Comparison of ENCODE assay signal across 8 cellular contexts in the genomic region with DNA sequence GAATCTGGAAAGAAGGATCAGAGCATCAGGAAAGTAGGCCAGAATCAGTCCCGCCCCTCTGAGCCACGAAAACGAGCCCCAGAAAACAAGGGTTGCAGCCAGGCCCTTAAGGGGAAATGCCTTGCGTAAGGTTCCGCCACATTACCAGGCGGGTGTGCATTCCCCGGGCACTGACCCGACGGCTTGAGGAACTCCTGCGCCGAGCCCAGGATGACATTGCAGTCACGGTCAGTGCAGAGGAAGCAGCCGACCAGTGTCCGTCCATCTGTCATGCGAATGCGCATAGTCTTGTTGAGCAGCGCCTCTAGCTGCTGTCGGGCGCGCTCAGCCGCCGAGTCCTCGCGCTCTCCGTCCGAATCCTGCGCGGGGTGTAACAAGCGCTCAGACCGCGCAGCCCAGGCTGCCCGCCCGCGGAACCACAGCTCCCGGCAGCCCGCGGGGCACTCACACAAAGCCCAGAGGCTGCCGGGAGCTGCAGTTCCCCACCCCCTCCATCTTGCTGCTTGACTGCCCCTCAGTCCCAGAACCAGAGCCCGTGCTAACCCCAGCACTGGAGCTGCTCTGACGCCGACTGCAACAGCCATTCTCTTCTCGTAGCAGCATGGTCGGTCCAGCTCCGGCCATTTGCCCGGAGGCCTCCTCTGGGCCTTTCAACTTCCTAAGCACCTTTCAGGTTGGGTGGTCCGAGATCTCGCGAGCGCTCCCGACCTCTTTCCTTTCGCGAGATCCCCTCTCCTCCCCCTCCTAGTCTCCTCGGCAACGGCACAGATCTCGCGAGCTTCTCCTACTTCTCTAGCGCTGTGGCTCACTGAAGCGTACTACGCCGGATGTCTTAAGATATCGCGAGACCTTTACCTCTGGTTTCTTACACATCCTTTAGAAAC. TPM values are rescaled to one million over a fixed set of nuclear protein-coding genes. Genes with fewer than 3 reads are reported as not detected.
DNase-seq lines count a peak whose midpoint lies in the region; ATAC-seq and TF ChIP-seq lines count a peak whose summit lies in the region.

TSS of gene NAA38 (minus strand) at position 720 of the 884 bp plus-strand sequence. CDS start at position 624, 96 bp downstream.

- peak within 1 kb of the TSS; percentile 99 for H3K4me2 ChIP-seq in DOHH2 (ENCODE audit: low read length)

- ATAC-seq in GM21786 (IDR thresholded peaks at IDR 0.05; ENCODE audit: unreplicated experiment) = peak; percentile 79
- peak; percentile 89 to 90 for ATAC-seq in activated T-cell treated with anti-CD3 and anti-CD28 coated beads, Interleukin-2, amount 50 U/mL, for 72 hours (replicated peaks in 1 of 2)
- peak; percentile 87 for ATAC-seq in naive thymus-derived CD4-positive, alpha-beta T cell
- peak; percentile 84 to 89 for ATAC-seq in stimulated activated naive B cell treated with anti-CD40 and anti-IgM and Interleukin-4, amounts not matched to agents 10 μg/mL and 1 μg/mL and 100 μg/mL, for 72 hours (replicated peaks)

- DNase-seq in Peyer's patch (peak; percentile 95 to 99 (median 98)), fibroblast of gingiva (ENCODE audit: low read depth) (peak; percentile 99)
- DNase-seq in activated T-cell treated with anti-CD3 and anti-CD28 coated beads, Interleukin-2, amount 50 U/mL, for 72 hours = peak; percentile 92 to 97
- DNase-seq in naive thymus-derived CD4-positive, alpha-beta T cell = peak; percentile 81 to 99 (median 97)
- DNase-seq in stimulated activated naive B cell treated with anti-CD40 and anti-IgM and Interleukin-4, amounts not matched to agents 10 μg/mL and 1 μg/mL and 100 μg/mL, for 72 hours = peak; percentile 95

- CTCF ChIA-PET in naive thymus-derived CD4-positive, alpha-beta T cell (lab: Charles Lee) = interaction anchor here (0.6 to 1.3 kb wide), 19 partner anchors 10 to 202 kb away, joined by 3 to 10 read pairs (median 3); partner anchors contain the start of genes CNTROB, KDM6B and TRAPPC1

- H3K79me2 ChIP-seq in DOHH2 (ENCODE audit: control insufficient read depth, low read length) = peaks cover 64% of the 10 kb centered on the region

- H3K27ac ChIP-seq in DOHH2 (ENCODE audit: low read depth, low read length) (peak within 1 kb of the TSS; percentile 83), KOPT-K1 (ENCODE audit: low read depth, low read length, poor library complexity, severe bottlenecking) (peak within 1 kb of the TSS; percentile 95), Peyer's patch (peak within 1 kb of the TSS; percentile 87 to 94 (median 90))
- peak within 1 kb of the TSS; percentile 83 for H3K27ac ChIP-seq in naive thymus-derived CD4-positive, alpha-beta T cell (ENCODE audit: low read depth, low read length)

- H3K4me3 ChIP-seq in DOHH2 (ENCODE audit: low read length) = peak within 1 kb of the TSS; percentile 99
- H3K4me3 ChIP-seq in Peyer's patch = peak within 1 kb of the TSS; percentile 59 to 77 (median 70)
- peak within 1 kb of the TSS; percentile 70 for H3K4me3 ChIP-seq in naive thymus-derived CD4-positive, alpha-beta T cell (ENCODE audit: low read length)

- H3K9me3 ChIP-seq in DOHH2 (ENCODE audit: control insufficient read depth, insufficient read depth, low read length) (no peaks in the 10 kb centered on the region), KOPT-K1 (ENCODE audit: insufficient read depth, low read length, poor library complexity, severe bottlenecking) (no peaks in the 10 kb centered on the region), Peyer's patch (no peaks in the 10 kb centered on the region)
- no peaks in the 10 kb centered on the region for H3K9me3 ChIP-seq in naive thymus-derived CD4-positive, alpha-beta T cell (ENCODE audit: control insufficient read depth in 2 of 3, low read length in 3 of 3)

- peaks cover 7% of the 10 kb centered on the region; the same call in 1 of the 2 replicates for H4K20me1 ChIP-seq in DOHH2 (ENCODE audit: control insufficient read depth, insufficient read depth, low read depth, low read length)

- peak in 1 of 2 donors; percentile 38 for TF ChIP-seq POLR2A in Peyer's patch (IDR thresholded peaks at IDR 0.05)

- no peaks in the 10 kb centered on the region for H3K9me2 ChIP-seq in DOHH2 (replicated peaks; ENCODE audit: control insufficient read depth, low read length)

- H3K27me3 ChIP-seq in DOHH2 (ENCODE audit: control insufficient read depth, low read length) (no peaks in the 10 kb centered on the region), Peyer's patch (no peaks in the 10 kb centered on the region)
- no peaks in the 10 kb centered on the region for H3K27me3 ChIP-seq in naive thymus-derived CD4-positive, alpha-beta T cell (ENCODE audit: control insufficient read depth in 2 of 2, insufficient read depth in 2 of 2, low read length in 2 of 2)

- intact Hi-C loops in naive thymus-derived CD4-positive, alpha-beta T cell (cut with micrococcal nuclease) = loop anchor here (1.0 to 5.0 kb wide), 16 partner anchors 13 to 618 kb away; partner anchors contain the start of genes CNTROB (in 2 of the 2), WRAP53 (in 2 of the 2), ALOXE3 (in 1 of the 2) and KDM6B (in 1 of the 2)

- peaks cover 34% of the 10 kb centered on the region for H3K4me1 ChIP-seq in DOHH2 (ENCODE audit: control insufficient read depth, low read length)
- H3K4me1 ChIP-seq in Peyer's patch = peaks cover 6 to 39% (median 13%) of the 10 kb centered on the region in 4 donors
- H3K4me1 ChIP-seq in naive thymus-derived CD4-positive, alpha-beta T cell (ENCODE audit: control insufficient read depth in 2 of 2, insufficient read depth in 2 of 2, low read length in 2 of 2) = peaks cover 26 to 27% of the 10 kb centered on the region in 2 donors

- H3K4me1 Mint-ChIP-seq in activated T-cell treated with anti-CD3 and anti-CD28 coated beads, Interleukin-2, amount 50 U/mL, for 72 hours (ENCODE audit: low read depth) = peaks cover 5% of the 10 kb centered on the region
- peaks cover 0 to 16% (median 5%) of the 10 kb centered on the region in 7 donors for H3K4me1 Mint-ChIP-seq in naive thymus-derived CD4-positive, alpha-beta T cell
- peaks cover 6 to 21% of the 10 kb centered on the region in 2 donors for H3K4me1 Mint-ChIP-seq in stimulated activated naive B cell treated with anti-CD40 and anti-IgM and Interleukin-4, amounts not matched to agents 10 μg/mL and 1 μg/mL and 100 μg/mL, for 72 hours

- no peaks in the 10 kb centered on the region for H3K9me3 Mint-ChIP-seq in activated T-cell treated with anti-CD3 and anti-CD28 coated beads, Interleukin-2, amount 50 U/mL, for 72 hours
- no peaks in the 10 kb centered on the region for H3K9me3 Mint-ChIP-seq in naive thymus-derived CD4-positive, alpha-beta T cell
- H3K9me3 Mint-ChIP-seq in stimulated activated naive B cell treated with anti-CD40 and anti-IgM and Interleukin-4, amounts not matched to agents 10 μg/mL and 1 μg/mL and 100 μg/mL, for 72 hours = no peaks in the 10 kb centered on the region

- peaks cover 2 to 8% of the 10 kb centered on the region in 2 donors for H3K36me3 Mint-ChIP-seq in activated T-cell treated with anti-CD3 and anti-CD28 coated beads, Interleukin-2, amount 50 U/mL, for 72 hours (ENCODE audit: insufficient read depth in 2 of 2)
- peaks cover 2 to 9% (median 4%) of the 10 kb centered on the region in 5 donors for H3K36me3 Mint-ChIP-seq in naive thymus-derived CD4-positive, alpha-beta T cell
- H3K36me3 Mint-ChIP-seq in stimulated activated naive B cell treated with anti-CD40 and anti-IgM and Interleukin-4, amounts not matched to agents 10 μg/mL and 1 μg/mL and 100 μg/mL, for 72 hours = peaks cover 23 to 36% of the 10 kb centered on the region in 2 donors

- H3K4me3 Mint-ChIP-seq in activated T-cell treated with anti-CD3 and anti-CD28 coated beads, Interleukin-2, amount 50 U/mL, for 72 hours = no peak within 1 kb of the TSS
- no peak within 1 kb of the TSS for H3K4me3 Mint-ChIP-seq in naive thymus-derived CD4-positive, alpha-beta T cell
- H3K4me3 Mint-ChIP-seq in stimulated activated naive B cell treated with anti-CD40 and anti-IgM and Interleukin-4, amounts not matched to agents 10 μg/mL and 1 μg/mL and 100 μg/mL, for 72 hours = no peak within 1 kb of the TSS

- peaks cover 20% of the 10 kb centered on the region for H3F3A ChIP-seq in DOHH2 (ENCODE audit: control insufficient read depth, insufficient read depth)

- H3K36me3 ChIP-seq in DOHH2 (ENCODE audit: control insufficient read depth, low read length) (peaks cover 74% of the 10 kb centered on the region), KOPT-K1 (ENCODE audit: insufficient read depth, low read length) (peaks cover 26% of the 10 kb centered on the region), Peyer's patch (peaks cover 0 to 34% (median 0%) of the 10 kb centered on the region in 3 donors)
- H3K36me3 ChIP-seq in naive thymus-derived CD4-positive, alpha-beta T cell (ENCODE audit: control insufficient read depth in 2 of 3, insufficient read depth in 3 of 3, low read length in 3 of 3) = peaks cover 0 to 11% (median 5%) of the 10 kb centered on the region in 3 experiments

- POLR2A ChIA-PET in naive thymus-derived CD4-positive, alpha-beta T cell (lab: Charles Lee) = interaction anchor here (0.6 to 2.9 kb wide), 26 partner anchors 9 to 638 kb away, joined by 3 to 83 read pairs (median 4); partner anchors contain the start of genes CHD3, CNTROB, DLG4 and KDM6B

- H3K27ac Mint-ChIP-seq in activated T-cell treated with anti-CD3 and anti-CD28 coated beads, Interleukin-2, amount 50 U/mL, for 72 hours = no peak within 1 kb of the TSS
- H3K27ac Mint-ChIP-seq in naive thymus-derived CD4-positive, alpha-beta T cell = no peak within 1 kb of the TSS
- no peak within 1 kb of the TSS for H3K27ac Mint-ChIP-seq in stimulated activated naive B cell treated with anti-CD40 and anti-IgM and Interleukin-4, amounts not matched to agents 10 μg/mL and 1 μg/mL and 100 μg/mL, for 72 hours

- TF ChIP-seq CTCF in DOHH2 (IDR thresholded peaks at IDR 0.05; ENCODE audit: low read depth, low read length, poor library complexity, severe bottlenecking) = peak; percentile 49
- peak; percentile 27 to 63 (median 44) for TF ChIP-seq CTCF in Peyer's patch (IDR thresholded peaks at IDR 0.05)

- no peaks in the 10 kb centered on the region for H3K27me3 Mint-ChIP-seq in activated T-cell treated with anti-CD3 and anti-CD28 coated beads, Interleukin-2, amount 50 U/mL, for 72 hours (ENCODE audit: low read depth)
- H3K27me3 Mint-ChIP-seq in naive thymus-derived CD4-positive, alpha-beta T cell = no peaks in the 10 kb centered on the region
- H3K27me3 Mint-ChIP-seq in stimulated activated naive B cell treated with anti-CD40 and anti-IgM and Interleukin-4, amounts not matched to agents 10 μg/mL and 1 μg/mL and 100 μg/mL, for 72 hours = no peaks in the 10 kb centered on the region

RNA-seq across cellular contexts. Expression of gene NAA38, which starts in this region (rescaled TPM):
- 10 to 100 TPM; 28.6 to 75.8 (median 47.8) TPM for total RNA-seq in Peyer's patch
- total RNA-seq in activated T-cell treated with anti-CD3 and anti-CD28 coated beads, Interleukin-2, amount 50 U/mL, for 72 hours = 10 to 100 TPM; 42.7 to 43.5 TPM
- 10 to 100 TPM; 22.1 to 63.8 (median 24.9) TPM for total RNA-seq in naive thymus-derived CD4-positive, alpha-beta T cell
- 100 to 1,000 TPM; 113 to 132 TPM for polyA plus RNA-seq in naive thymus-derived CD4-positive, alpha-beta T cell

Comparison
In these comparisons a context has a peak if more than half of its experiments do, and no peak if none do; other contexts are left out.
1. Peak in every context shown above with its lines: DNase-seq, ATAC-seq, H3K4me3 ChIP-seq and H3K27ac ChIP-seq.